In the genomic region with DNA sequence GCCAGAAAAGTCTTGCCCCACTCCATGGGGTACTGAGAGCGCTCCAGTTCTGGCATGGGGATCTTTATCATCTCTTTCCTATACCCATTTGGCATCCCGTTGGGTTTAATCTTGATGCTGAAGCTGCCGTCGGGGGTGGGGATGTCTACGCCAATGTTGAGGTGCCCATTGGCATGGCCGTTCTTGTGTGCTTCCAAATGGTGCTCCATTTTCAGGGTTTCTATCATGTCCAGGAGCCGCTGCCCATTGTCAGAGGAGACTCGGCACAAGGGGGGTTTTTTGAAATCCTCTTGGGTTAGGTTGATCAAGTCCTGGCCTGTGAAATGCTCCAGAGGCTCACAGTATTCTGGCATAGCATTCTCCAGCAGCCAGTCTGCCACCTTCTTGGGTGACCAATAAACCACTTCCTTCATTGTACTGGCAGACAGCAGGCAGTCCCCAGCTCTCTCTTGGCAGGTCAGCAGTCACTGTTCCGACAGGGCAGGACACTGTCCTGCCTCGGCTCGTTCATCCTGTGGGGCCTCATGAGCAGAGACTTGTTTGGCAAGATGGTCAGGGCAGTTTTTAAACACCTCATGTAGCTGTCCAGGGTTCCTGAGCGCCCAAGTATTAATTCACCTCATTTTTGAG, we compare ENCODE assay signal across 25 cellular contexts.
DNase-seq lines count a peak whose midpoint lies in the region; ATAC-seq, FAIRE-seq and TF ChIP-seq lines count a peak whose summit lies in the region.
"Had no signal": no experiment of that assay in that cellular context is flagged by ENCODE, and none has a peak within 500 bp of the region (broad histone marks: within the 10 kb centered on the region; RNA-seq: fewer than 3 reads in every experiment).

No MANE protein-coding gene starts in this region.

- no peak overlapping the region for H2AK5ac ChIP-seq in IMR-90 (ENCODE audit: low read depth, low read length)

- BruUV-seq in IMR-90 (replicated peaks; lab: Mats Ljungman, UMichigan), result TSS peak; percentile 64

- H3K4me1 Mint-ChIP-seq in effector memory CD8-positive, alpha-beta T cell (ENCODE audit: low read depth in 2 of 2), result peaks cover 21 to 32% of the 10 kb centered on the region in 2 donors
- H3K4me1 Mint-ChIP-seq in activated T-cell treated with anti-CD3 and anti-CD28 coated beads, Interleukin-2, amount 50 U/mL, for 4 hours (ENCODE audit: low read depth), result peaks cover 18% of the 10 kb centered on the region

- H3K14ac ChIP-seq in IMR-90 (replicated peaks; ENCODE audit: low read depth, low read length), result no peak overlapping the region

- no peak overlapping the region for H3K9ac ChIP-seq in IMR-90 (ENCODE audit: low read depth, low read length)
- H3K9ac ChIP-seq: BLaER1 treated with 17β-estradiol and CSF1 and Interleukin-3, amounts not matched to agents 10 nM and 100 nM had no signal

- TF ChIP-seq RAD21 in IMR-90 (IDR thresholded peaks at IDR 0.05; ENCODE audit: low read length), result no peak

- no peak for TF ChIP-seq CTCF in IMR-90 (conservative IDR thresholded peaks at IDR 0.05; ENCODE audit: low read depth, low read length)

- H3K9me3 ChIP-seq in IMR-90 (ENCODE audit: control insufficient read depth, insufficient read depth, low read length), result no peaks in the 10 kb centered on the region
- H3K9me3 ChIP-seq: BE2C had no signal

- no peak overlapping the region for H2AFZ ChIP-seq in IMR-90 (replicated peaks; ENCODE audit: low read length, poor library complexity)

- TF ChIP-seq POLR2A in IMR-90 (IDR thresholded peaks at IDR 0.05; ENCODE audit: low read depth, low read length), result no peak

- H3K23ac ChIP-seq in IMR-90 (ENCODE audit: low read depth, low read length), result no peak overlapping the region

- H2AK9ac ChIP-seq in IMR-90 (replicated peaks; ENCODE audit: low read depth, low read length, poor library complexity), result no peak overlapping the region

- H3K9me1 ChIP-seq in IMR-90 (ENCODE audit: insufficient read depth, low read length), result no peaks in the 10 kb centered on the region

- no peak overlapping the region for H3K4me3 ChIP-seq in IMR-90 (ENCODE audit: insufficient read depth, low read depth, low read length)
- H3K4me3 ChIP-seq: A549; BLaER1 treated with 17β-estradiol and CSF1 and Interleukin-3, amounts not matched to agents 10 nM and 100 nM; GM12878 had no signal

- peak overlapping the region; percentile 8 to 59 for H3K27ac Mint-ChIP-seq in effector memory CD8-positive, alpha-beta T cell
- H3K27ac Mint-ChIP-seq: CD4-positive, alpha-beta T cell had no signal

- DNase-seq in GM18507 (ENCODE audit: extremely low spot score, insufficient read length, low read depth) (no peak), IMR-90 (no peak), posterior vena cava (ENCODE audit: low spot score) (peak; percentile 66)
- no peak for DNase-seq in effector memory CD8-positive, alpha-beta T cell
- DNase-seq in activated CD8-positive, alpha-beta memory T cell treated with anti-CD3 and anti-CD28 coated beads, Interleukin-2, amount 50 U/mL, for 48 hours, result no peak
- DNase-seq in activated T-cell treated with anti-CD3 and anti-CD28 coated beads, Interleukin-2, amount 50 U/mL, for 4 hours, result no peak
- DNase-seq: 8988T; ACHN; AML-193; BE2C; CD4-positive, alpha-beta T cell; CD8-positive, alpha-beta memory T cell; DMS 273 treated with DMSO at 0.1 percent for 48 hours; DMS79; EL; GDM1; GOT3; HCEC 1CT had no signal

- no peak overlapping the region for H2BK5ac ChIP-seq in IMR-90 (ENCODE audit: low read depth, low read length, poor library complexity, severe bottlenecking)

- intact Hi-C loops in IMR-90 (cut with micrococcal nuclease), result no loop called here
- intact Hi-C loops in posterior vena cava (cut with DNase I), result loop anchor here in 1 of 2 donors (2.0 kb wide), 1 partner anchor 79 kb away; no protein-coding TSS in a partner anchor

- no peaks in the 10 kb centered on the region for H3K27me3 ChIP-seq in IMR-90 (ENCODE audit: control insufficient read depth, insufficient read depth, low read length)
- H3K27me3 ChIP-seq: BE2C; BLaER1 treated with 17β-estradiol and CSF1 and Interleukin-3, amounts not matched to agents 10 nM and 100 nM had no signal

- CTCF ChIA-PET in IMR-90 (lab: Yijun Ruan, JAX), result no interaction called here

- POLR2A ChIA-PET in IMR-90 (lab: Charles Lee; ENCODE audit: unreplicated experiment), result no interaction called here

- dilution Hi-C loops in IMR-90 (cut with HindIII; ENCODE audit: low sequenced_read_pairs, unreplicated experiment), result no loop called here

- WGBS in IMR-90 (ENCODE audit: extremely low coverage in 2 of 2, insufficient read length in 1 of 2), 2 experiments, result no CpG with 5 or more reads among the region's 12 CpGs

- H2BK20ac ChIP-seq in IMR-90 (ENCODE audit: low read depth, low read length), result no peak overlapping the region

- H3K4me2 ChIP-seq in IMR-90 (ENCODE audit: low read depth, low read length), result no peak overlapping the region
- H3K4me2 ChIP-seq: A549; BLaER1 treated with 17β-estradiol and CSF1 and Interleukin-3, amounts not matched to agents 10 nM and 100 nM had no signal

- peak; percentile 21 for FAIRE-seq in GM18507 (lab: Jason Lieb, UNC)
- FAIRE-seq: A549, D721Med, GM12878, H54 had no signal

- H3K56ac ChIP-seq in IMR-90 (ENCODE audit: extremely low read depth, insufficient read depth, low read length), result no peak overlapping the region

- no peaks in the 10 kb centered on the region for H3K9me3 Mint-ChIP-seq in effector memory CD8-positive, alpha-beta T cell
- no peaks in the 10 kb centered on the region for H3K9me3 Mint-ChIP-seq in activated T-cell treated with anti-CD3 and anti-CD28 coated beads, Interleukin-2, amount 50 U/mL, for 4 hours
- H3K9me3 Mint-ChIP-seq: CD4-positive, alpha-beta T cell; CD8-positive, alpha-beta memory T cell had no signal

- H3K27ac ChIP-seq in IMR-90 (ENCODE audit: insufficient read depth, low read length), result no peak overlapping the region
- H3K27ac ChIP-seq: A549; BLaER1 treated with 17β-estradiol and CSF1 and Interleukin-3, amounts not matched to agents 10 nM and 100 nM had no signal

- no peak overlapping the region for H3K4me3 Mint-ChIP-seq in effector memory CD8-positive, alpha-beta T cell
- H3K4me3 Mint-ChIP-seq in activated T-cell treated with anti-CD3 and anti-CD28 coated beads, Interleukin-2, amount 50 U/mL, for 4 hours, result no peak overlapping the region
- H3K4me3 Mint-ChIP-seq: CD14-positive monocyte; CD4-positive, alpha-beta T cell; CD8-positive, alpha-beta memory T cell had no signal

- peaks cover 7% of the 10 kb centered on the region for H3K36me3 Mint-ChIP-seq in effector memory CD8-positive, alpha-beta T cell (ENCODE audit: insufficient read depth)
- H3K36me3 Mint-ChIP-seq in activated T-cell treated with anti-CD3 and anti-CD28 coated beads, Interleukin-2, amount 50 U/mL, for 4 hours (ENCODE audit: insufficient read depth), result peaks cover 35% of the 10 kb centered on the region

- in situ Hi-C loops in IMR-90 (cut with MboI; ENCODE audit: low sequenced_read_pairs), result no loop called here

- no peak overlapping the region for H3K18ac ChIP-seq in IMR-90 (ENCODE audit: low read depth, low read length)

- H4K91ac ChIP-seq in IMR-90 (ENCODE audit: insufficient read depth, low read depth, low read length), result no peak overlapping the region

- H4K5ac ChIP-seq in IMR-90 (ENCODE audit: low read depth, low read length), result no peak overlapping the region

- H3K36me3 ChIP-seq in IMR-90 (ENCODE audit: control insufficient read depth, insufficient read depth, low read length), result peaks cover 9% of the 10 kb centered on the region
- H3K36me3 ChIP-seq: BE2C had no signal

- ATAC-seq in IMR-90 (ENCODE audit: low read depth), result no peak
- ATAC-seq in effector memory CD8-positive, alpha-beta T cell (replicated peaks), result no peak
- no peak for ATAC-seq in activated T-cell treated with anti-CD3 and anti-CD28 coated beads, Interleukin-2, amount 50 U/mL, for 4 hours
- no peak for ATAC-seq in GM21528 (IDR thresholded peaks at IDR 0.05; ENCODE audit: low FRiP score, unreplicated experiment)
- ATAC-seq: A549, GM12878 had no signal

- no peak overlapping the region for H4K8ac ChIP-seq in IMR-90 (ENCODE audit: low read depth in 2 of 2, low read length in 2 of 2)

- H3K4me1 ChIP-seq in IMR-90 (ENCODE audit: control insufficient read depth, insufficient read depth, low read length), result no peaks in the 10 kb centered on the region
- H3K4me1 ChIP-seq: A549, BE2C had no signal

- no peaks in the 10 kb centered on the region for H3K27me3 Mint-ChIP-seq in effector memory CD8-positive, alpha-beta T cell
- H3K27me3 Mint-ChIP-seq in activated T-cell treated with anti-CD3 and anti-CD28 coated beads, Interleukin-2, amount 50 U/mL, for 4 hours (ENCODE audit: low read depth), result no peaks in the 10 kb centered on the region
- H3K27me3 Mint-ChIP-seq: CD4-positive, alpha-beta T cell; CD8-positive, alpha-beta memory T cell had no signal

- H3K79me1 ChIP-seq in IMR-90 (ENCODE audit: low read depth in 1 of 2, low read length in 2 of 2), result peaks cover 18 to 35% of the 10 kb centered on the region in 2 experiments

- H4K20me1 ChIP-seq in IMR-90 (ENCODE audit: insufficient read depth, low read length), result no peaks in the 10 kb centered on the region; the same call in 1 of the 2 replicates

- H3K4ac ChIP-seq in IMR-90 (ENCODE audit: low read depth, low read length), result no peak overlapping the region

- H2BK15ac ChIP-seq in IMR-90 (ENCODE audit: low read depth, low read length), result no peak overlapping the region

- no peak overlapping the region for H2BK120ac ChIP-seq in IMR-90 (ENCODE audit: low read depth, low read length)

TF ChIP-seq in IMR-90, 13 proteins besides CTCF, POLR2A, EP300 and RAD21 (continues in another document):
- TF ChIP-seq BHLHE40 (IDR thresholded peaks at IDR 0.05; ENCODE audit: low read depth, low read length) (no peak), CHD1 (IDR thresholded peaks at IDR 0.05; ENCODE audit: low read depth, low read length) (no peak), MXI1 (IDR thresholded peaks at IDR 0.05; ENCODE audit: borderline replicate concordance, low read depth, low read length) (no peak), MAZ (IDR thresholded peaks at IDR 0.05; ENCODE audit: borderline replicate concordance, low read depth, low read length) (no peak), CEBPB (IDR thresholded peaks at IDR 0.05; ENCODE audit: low read depth, low read length) (no peak), MAFK (IDR thresholded peaks at IDR 0.05; ENCODE audit: low read depth, low read length) (no peak), FOS (IDR thresholded peaks at IDR 0.05; ENCODE audit: low read depth, low read length) (no peak)
- TF ChIP-seq, protein P1, sequence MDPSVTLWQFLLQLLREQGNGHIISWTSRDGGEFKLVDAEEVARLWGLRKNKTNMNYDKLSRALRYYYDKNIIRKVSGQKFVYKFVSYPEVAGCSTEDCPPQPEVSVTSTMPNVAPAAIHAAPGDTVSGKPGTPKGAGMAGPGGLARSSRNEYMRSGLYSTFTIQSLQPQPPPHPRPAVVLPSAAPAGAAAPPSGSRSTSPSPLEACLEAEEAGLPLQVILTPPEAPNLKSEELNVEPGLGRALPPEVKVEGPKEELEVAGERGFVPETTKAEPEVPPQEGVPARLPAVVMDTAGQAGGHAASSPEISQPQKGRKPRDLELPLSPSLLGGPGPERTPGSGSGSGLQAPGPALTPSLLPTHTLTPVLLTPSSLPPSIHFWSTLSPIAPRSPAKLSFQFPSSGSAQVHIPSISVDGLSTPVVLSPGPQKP (IDR thresholded peaks at IDR 0.05; ENCODE audit: borderline replicate concordance, low read depth, low read length), result no peak
